In the genomic region with DNA sequence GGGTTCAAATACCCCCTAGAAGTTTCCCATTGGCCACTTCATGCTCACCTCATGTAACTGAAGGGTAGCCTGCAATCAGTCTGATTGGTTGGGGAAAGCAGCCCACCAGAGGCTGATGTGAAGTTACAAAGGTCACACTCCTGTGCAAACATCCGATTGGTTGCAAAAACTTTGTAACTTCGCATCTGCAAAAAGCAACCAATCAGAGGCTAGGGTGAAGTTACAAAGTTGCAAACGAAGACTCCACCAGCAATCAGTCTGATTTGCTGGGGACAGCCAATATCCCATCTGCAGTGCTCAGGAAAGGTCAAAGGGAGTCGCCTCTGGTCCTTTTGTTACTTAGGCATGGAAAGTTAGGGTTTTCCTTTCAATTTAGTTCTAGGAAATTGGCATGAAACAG, we compare ENCODE assay signal across 26 cellular contexts.
"Had no signal": no experiment of that assay in that cellular context is flagged by ENCODE, and none has a peak within 500 bp of the region (broad histone marks: within the 10 kb centered on the region; RNA-seq: fewer than 3 reads in every experiment).

No MANE protein-coding gene starts in this region.

- H3K27me3 ChIP-seq: colonic mucosa, esophagus squamous epithelium, neural progenitor cell, right atrium auricular region, sigmoid colon, tibial nerve, vagina had no signal

- H3K9me3 Mint-ChIP-seq: dendritic cell treated with granulocyte-macrophage colony-stimulating factor and Interleukin-4, amounts not matched to agents 40 ng/mL and 50 ng/mL, for 4 days; natural killer cell treated with Interleukin-12 subunit alpha and Interleukin-12 subunit beta and Interleukin-15 and Interleukin-18, amount 100 ng/mL, for 72 hours had no signal

- ATAC-seq: mucosa of descending colon; natural killer cell treated with Interleukin-12 subunit alpha and Interleukin-12 subunit beta and Interleukin-15 and Interleukin-18, amount 100 ng/mL, for 72 hours; stimulated activated memory B cell treated with anti-CD40 and anti-IgM and Interleukin-4, amounts not matched to agents 10 μg/mL and 1 μg/mL and 100 μg/mL, for 72 hours; stimulated activated naive CD8-positive, alpha-beta T cell treated with anti-CD3 and anti-CD28 coated beads, Interleukin-15, Interleukin-2, amounts not matched to agents 100 U/mL and 50 U/mL, for 24 hours had no signal

- H3K4me3 ChIP-seq: colonic mucosa, esophagus squamous epithelium, mucosa of descending colon, neural progenitor cell, prostate gland, right atrium auricular region, sigmoid colon, thoracic aorta, tibial nerve, vagina had no signal

- FAIRE-seq: endometrium, keratinocyte had no signal

- H3K36me3 Mint-ChIP-seq: naive B cell; natural killer cell treated with Interleukin-12 subunit alpha and Interleukin-12 subunit beta and Interleukin-15 and Interleukin-18, amount 100 ng/mL, for 72 hours had no signal

- H3K36me3 ChIP-seq: colonic mucosa, esophagus squamous epithelium, neural progenitor cell, prostate gland, right atrium auricular region, sigmoid colon, tibial nerve, vagina had no signal

- DNase-seq: colonic mucosa; effector CD8-positive, alpha-beta T cell; erythroblast; esophagus squamous epithelium; foreskin melanocyte; hypothalamus; mesenchymal stem cell; mucosa of descending colon; naive B cell; sigmoid colon; stimulated activated CD4-positive, alpha-beta T cell treated with anti-CD3 and anti-CD28 coated beads, Interleukin-2, amount 100 ng/mL, for 24 hours; stimulated activated CD4-positive, alpha-beta T cell treated with anti-CD3 and anti-CD28 coated beads, Interleukin-4, amount 100 ng/mL, for 24 hours; stimulated activated naive CD8-positive, alpha-beta T cell treated with anti-CD3 and anti-CD28 coated beads, Interleukin-15, Interleukin-2, amounts not matched to agents 100 U/mL and 50 U/mL, for 24 hours; substantia nigra had no signal

- H3K4me1 ChIP-seq: neural progenitor cell, prostate gland had no signal

- H3K27ac ChIP-seq: colonic mucosa, esophagus squamous epithelium, neural progenitor cell, prostate gland, right atrium auricular region, sigmoid colon, thoracic aorta, tibial nerve, vagina had no signal

- H3K9ac ChIP-seq: neural progenitor cell had no signal

- H3K4me3 Mint-ChIP-seq: dendritic cell treated with granulocyte-macrophage colony-stimulating factor and Interleukin-4, amounts not matched to agents 40 ng/mL and 50 ng/mL, for 4 days; mesothelial cell of epicardium; naive B cell; natural killer cell treated with Interleukin-12 subunit alpha and Interleukin-12 subunit beta and Interleukin-15 and Interleukin-18, amount 100 ng/mL, for 72 hours; neural progenitor cell; stimulated activated memory B cell treated with anti-CD40 and anti-IgM and Interleukin-4, amounts not matched to agents 10 μg/mL and 1 μg/mL and 100 μg/mL, for 72 hours had no signal

- H3K9me3 ChIP-seq: colonic mucosa, esophagus squamous epithelium, mucosa of descending colon, prostate gland, right atrium auricular region, sigmoid colon, thoracic aorta, tibial nerve, vagina had no signal

- H3K27me3 Mint-ChIP-seq: dendritic cell treated with granulocyte-macrophage colony-stimulating factor and Interleukin-4, amounts not matched to agents 40 ng/mL and 50 ng/mL, for 4 days; naive B cell; natural killer cell treated with Interleukin-12 subunit alpha and Interleukin-12 subunit beta and Interleukin-15 and Interleukin-18, amount 100 ng/mL, for 72 hours; stimulated activated memory B cell treated with anti-CD40 and anti-IgM and Interleukin-4, amounts not matched to agents 10 μg/mL and 1 μg/mL and 100 μg/mL, for 72 hours had no signal

- H2AFZ ChIP-seq: neural progenitor cell had no signal

- H3K4me2 ChIP-seq: neural progenitor cell had no signal

- H3K27ac Mint-ChIP-seq: dendritic cell treated with granulocyte-macrophage colony-stimulating factor and Interleukin-4, amounts not matched to agents 40 ng/mL and 50 ng/mL, for 4 days; mesothelial cell of epicardium; natural killer cell treated with Interleukin-12 subunit alpha and Interleukin-12 subunit beta and Interleukin-15 and Interleukin-18, amount 100 ng/mL, for 72 hours; neural progenitor cell; stimulated activated memory B cell treated with anti-CD40 and anti-IgM and Interleukin-4, amounts not matched to agents 10 μg/mL and 1 μg/mL and 100 μg/mL, for 72 hours had no signal
